ENCODE assay signal across 9 cellular contexts in the genomic region with DNA sequence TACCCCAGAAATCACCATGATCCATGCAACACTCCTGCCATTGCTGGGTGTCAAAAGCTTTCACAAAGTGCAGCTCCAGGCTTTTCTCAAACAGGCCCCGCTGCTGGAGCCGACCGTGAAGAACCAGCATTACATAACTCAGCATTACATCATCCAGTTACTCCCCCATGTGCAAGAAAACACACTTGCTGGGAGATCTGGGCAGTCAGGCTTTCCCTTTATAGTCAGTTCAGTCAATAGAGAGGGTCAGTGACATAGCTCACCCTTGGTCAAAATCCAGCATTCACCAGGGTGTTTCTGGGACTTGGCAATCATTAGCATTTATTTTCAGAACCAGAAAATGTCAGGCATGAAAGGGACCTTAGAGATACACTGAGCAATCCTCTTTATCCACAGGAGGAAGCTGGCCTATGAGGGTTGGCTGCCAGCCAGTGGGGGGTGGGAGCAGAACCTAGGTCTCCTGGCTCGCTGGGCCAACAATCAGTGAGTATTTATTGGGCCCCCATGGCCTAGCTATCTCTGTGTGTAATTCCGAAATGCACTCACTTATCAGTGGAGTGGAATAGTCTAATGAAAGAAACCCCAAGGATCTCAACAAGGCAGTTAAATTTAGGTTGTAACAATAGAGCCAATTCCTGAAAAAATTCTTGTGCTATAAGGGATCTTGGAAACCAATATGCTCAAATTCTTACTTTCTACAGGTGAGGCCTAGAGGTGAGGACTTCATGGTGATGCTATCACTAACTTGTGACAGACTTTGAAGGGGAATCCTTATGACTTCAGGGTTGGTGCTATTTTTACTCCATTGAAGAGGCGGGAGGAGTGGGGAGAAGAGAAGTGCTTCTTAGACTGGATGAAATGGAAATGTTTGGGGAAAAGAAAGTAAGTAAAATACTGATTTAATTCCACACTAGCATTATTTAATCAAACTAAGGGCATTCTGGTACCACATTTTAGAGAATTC. TPM values are rescaled to one million over a fixed set of nuclear protein-coding genes. Genes with fewer than 3 reads are reported as not detected.
DNase-seq lines count a peak whose midpoint lies in the region; ATAC-seq, FAIRE-seq and TF ChIP-seq lines count a peak whose summit lies in the region.
"Had no signal": no experiment of that assay in that cellular context is flagged by ENCODE, and none has a peak within 500 bp of the region (broad histone marks: within the 10 kb centered on the region; RNA-seq: fewer than 3 reads in every experiment).

No MANE protein-coding gene starts in this region.

- H3K9me3 ChIP-seq in left lung, result no peaks in the 10 kb centered on the region

- no peak overlapping the region for H3K4me3 ChIP-seq in bronchial epithelial cell (ENCODE audit: low read depth, low read length)
- H3K4me3 ChIP-seq in left lung, result no peak overlapping the region

- H3K4me1 ChIP-seq in left lung, result peaks cover 14 to 18% of the 10 kb centered on the region in 2 donors

- intact Hi-C loops in left lung (cut with DNase I), result no loop called here

- ATAC-seq in left lung (peak; percentile 90), HG03175 (IDR thresholded peaks at IDR 0.05; ENCODE audit: unreplicated experiment) (no peak), GM21360 (IDR thresholded peaks at IDR 0.05; ENCODE audit: unreplicated experiment) (no peak)

- peak overlapping the region; percentile 21 to 34 for H3K27ac ChIP-seq in left lung

- peaks cover under 1% of the 10 kb centered on the region for H3K36me3 ChIP-seq in bronchial epithelial cell (ENCODE audit: control insufficient read depth, insufficient read depth, low read length)
- H3K36me3 ChIP-seq in left lung, result no peaks in the 10 kb centered on the region

- H3K27me3 ChIP-seq in bronchial epithelial cell (ENCODE audit: control insufficient read depth, insufficient read depth, low read length) (no peaks in the 10 kb centered on the region), left lung (no peaks in the 10 kb centered on the region)

- FAIRE-seq in bronchial epithelial cell (lab: Jason Lieb, UNC), result no peak

- peak; percentile 18 for DNase-seq in ACHN
- peak; percentile 69 for DNase-seq in NCI-H2029 (lab: John Stamatoyannopoulos, UW)
- DNase-seq in bronchial epithelial cell (ENCODE audit: low read depth), result peak; percentile 50
- no peak for DNase-seq in left lung
- peak; percentile 46 for DNase-seq in ureter (ENCODE audit: low spot score)
- no peak for DNase-seq in COR-L47 (lab: John Stamatoyannopoulos, UW)
- DNase-seq: DND-41 had no signal

- TF ChIP-seq CTCF in bronchial epithelial cell (IDR thresholded peaks at IDR 0.05; ENCODE audit: insufficient read depth, low read length, severe bottlenecking) (no peak), left lung (IDR thresholded peaks at IDR 0.05) (no peak)

- in situ Hi-C loops in ACHN (cut with HindIII; ENCODE audit: low pct_ligation_motif_present, low pct_unique_long_range_greater_than_20kb, low sequenced_read_pairs), result no loop called here

RNA-seq across cellular contexts. Expression of gene LYRM4, which starts 54.6 kb away (rescaled TPM):
- total RNA-seq in bronchial epithelial cell (7.6 and 15.3 TPM in 2 replicates), left lung (10 to 100 TPM; 25.2 to 25.3 TPM), ureter (33.5 TPM)

RNA-seq across cellular contexts. Expression of gene FARS2, which starts 55.2 kb away (rescaled TPM):
- total RNA-seq in bronchial epithelial cell (22.4 and 27.4 TPM in 2 replicates), left lung (10 to 100 TPM; 20.1 to 20.3 TPM), ureter (27.4 TPM)

Comparison
In these comparisons a context has a peak if more than half of its experiments do, and no peak if none do; other contexts are left out.
1. DNase-seq: peak in ACHN (single experiment), NCI-H2029 (single experiment), bronchial epithelial cell (single experiment) and ureter (single experiment); none in left lung (0 of 2) and COR-L47 (single experiment).